In genomic region chr7:74354009-74354408, GRCh38 we compare ENCODE assay signal across 28 cellular contexts.
"Had no signal": no experiment of that assay in that cellular context is flagged by ENCODE, and none has a peak within 500 bp of the region (broad histone marks: within the 10 kb centered on the region; RNA-seq: fewer than 3 reads in every experiment).

No MANE protein-coding gene starts in this region.

- H3K27ac ChIP-seq: left lung, lower lobe of right lung, pancreas, prostate gland, sigmoid colon, testis, thyroid gland, upper lobe of right lung had no signal

- H3K36me3 ChIP-seq: prostate gland, thyroid gland had no signal

- H3K4me1 ChIP-seq: lower lobe of right lung, pancreas, prostate gland, testis, thyroid gland, upper lobe of right lung had no signal

- H3K4me3 ChIP-seq: left lung, lower lobe of right lung, pancreas, prostate gland, sigmoid colon, smooth muscle cell, testis, thyroid gland, upper lobe of right lung had no signal

- H3K9me3 ChIP-seq: pancreas, prostate gland, testis, thyroid gland, upper lobe of right lung had no signal

- H3K4me2 ChIP-seq: smooth muscle cell had no signal

- FAIRE-seq: kidney, pancreas, urothelium cell line had no signal

- H3K27me3 ChIP-seq: left lung, pancreas, sigmoid colon, testis, thyroid gland, upper lobe of right lung had no signal

- ATAC-seq: left colon; left lung; lower lobe of right lung; naive thymus-derived CD4-positive, alpha-beta T cell; natural killer cell treated with Interleukin-12 subunit alpha and Interleukin-12 subunit beta and Interleukin-15 and Interleukin-18, amount 100 ng/mL, for 72 hours; pancreas; stimulated activated naive CD8-positive, alpha-beta T cell treated with anti-CD3 and anti-CD28 coated beads, Interleukin-15, amount 100 ng/mL, for 72 hours had no signal

- DNase-seq: hippocampal formation; kidney; left colon; left lung; lower lobe of right lung; mammary epithelial cell; mesendoderm; naive thymus-derived CD4-positive, alpha-beta T cell; nucleus accumbens; pancreas; posterior cingulate gyrus; retina; right cardiac atrium; sigmoid colon; stimulated activated CD4-positive, alpha-beta T cell treated with anti-CD3 and anti-CD28 coated beads, Interleukin-1b, Interleukin-23, amount 100 ng/mL, for 48 hours; stimulated activated CD4-positive, alpha-beta T cell treated with anti-CD3 and anti-CD28 coated beads, Interleukin-2, amount 100 ng/mL, for 48 hours; stimulated activated CD4-positive, alpha-beta T cell treated with anti-CD3 and anti-CD28 coated beads, Interleukin-4, amount 100 ng/mL, for 4 hours; stimulated activated CD8-positive, alpha-beta memory T cell treated with anti-CD3 and anti-CD28 coated beads, Interleukin-4, amount 100 ng/mL, for 48 hours; stimulated activated naive CD4-positive, alpha-beta T cell treated with Interleukin-2 at 50 U/mL for 16 hours; stimulated activated naive CD8-positive, alpha-beta T cell treated with anti-CD3 and anti-CD28 coated beads, Interleukin-15, amount 100 ng/mL, for 72 hours; testis; thyroid gland; trophoblast cell; upper lobe of right lung had no signal
